1 cellular context compared by ENCODE assay signal in genomic region chr5:54357371-54358058, GRCh38.
A peak's percentile ranks its signal among the peaks of the same experiment; 100 is the strongest.
TF ChIP-seq lines count a peak whose summit lies in the region.

No MANE protein-coding gene starts in this region.

TF ChIP-seq in SK-N-SH, 30 proteins besides CTCF, POLR2A, EP300 and RAD21 (continued from another document):
- TF ChIP-seq RXRA (IDR thresholded peaks at IDR 0.05; ENCODE audit: borderline replicate concordance, low read depth), result no peak
- no peak for TF ChIP-seq ELF1 (IDR thresholded peaks at IDR 0.05)
- peak; percentile 69 for TF ChIP-seq PBX3 (IDR thresholded peaks at IDR 0.05)
- TF ChIP-seq SMC3 (IDR thresholded peaks at IDR 0.05; ENCODE audit: low read depth, low read length), result no peak
- peak; percentile 59; the same call in 1 of the 2 replicates for TF ChIP-seq POLR2AphosphoS5 (IDR thresholded peaks at IDR 0.05; ENCODE audit: low read depth, low read length)
- TF ChIP-seq USF1 (IDR thresholded peaks at IDR 0.05; ENCODE audit: borderline replicate concordance, low read depth), result no peak
- TF ChIP-seq FOXM1 (IDR thresholded peaks at IDR 0.05; ENCODE audit: low read depth), result 0 out of 2 replicates have a peak, but pooled peaks have one; percentile 38
- TF ChIP-seq, protein P1, sequence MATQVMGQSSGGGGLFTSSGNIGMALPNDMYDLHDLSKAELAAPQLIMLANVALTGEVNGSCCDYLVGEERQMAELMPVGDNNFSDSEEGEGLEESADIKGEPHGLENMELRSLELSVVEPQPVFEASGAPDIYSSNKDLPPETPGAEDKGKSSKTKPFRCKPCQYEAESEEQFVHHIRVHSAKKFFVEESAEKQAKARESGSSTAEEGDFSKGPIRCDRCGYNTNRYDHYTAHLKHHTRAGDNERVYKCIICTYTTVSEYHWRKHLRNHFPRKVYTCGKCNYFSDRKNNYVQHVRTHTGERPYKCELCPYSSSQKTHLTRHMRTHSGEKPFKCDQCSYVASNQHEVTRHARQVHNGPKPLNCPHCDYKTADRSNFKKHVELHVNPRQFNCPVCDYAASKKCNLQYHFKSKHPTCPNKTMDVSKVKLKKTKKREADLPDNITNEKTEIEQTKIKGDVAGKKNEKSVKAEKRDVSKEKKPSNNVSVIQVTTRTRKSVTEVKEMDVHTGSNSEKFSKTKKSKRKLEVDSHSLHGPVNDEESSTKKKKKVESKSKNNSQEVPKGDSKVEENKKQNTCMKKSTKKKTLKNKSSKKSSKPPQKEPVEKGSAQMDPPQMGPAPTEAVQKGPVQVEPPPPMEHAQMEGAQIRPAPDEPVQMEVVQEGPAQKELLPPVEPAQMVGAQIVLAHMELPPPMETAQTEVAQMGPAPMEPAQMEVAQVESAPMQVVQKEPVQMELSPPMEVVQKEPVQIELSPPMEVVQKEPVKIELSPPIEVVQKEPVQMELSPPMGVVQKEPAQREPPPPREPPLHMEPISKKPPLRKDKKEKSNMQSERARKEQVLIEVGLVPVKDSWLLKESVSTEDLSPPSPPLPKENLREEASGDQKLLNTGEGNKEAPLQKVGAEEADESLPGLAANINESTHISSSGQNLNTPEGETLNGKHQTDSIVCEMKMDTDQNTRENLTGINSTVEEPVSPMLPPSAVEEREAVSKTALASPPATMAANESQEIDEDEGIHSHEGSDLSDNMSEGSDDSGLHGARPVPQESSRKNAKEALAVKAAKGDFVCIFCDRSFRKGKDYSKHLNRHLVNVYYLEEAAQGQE (IDR thresholded peaks at IDR 0.05; ENCODE audit: low read depth, low read length), result no peak
- TF ChIP-seq NFIC (IDR thresholded peaks at IDR 0.05; ENCODE audit: borderline replicate concordance), result peak; percentile 66; the same call in 1 of the 2 replicates
- TF ChIP-seq, protein P2, sequence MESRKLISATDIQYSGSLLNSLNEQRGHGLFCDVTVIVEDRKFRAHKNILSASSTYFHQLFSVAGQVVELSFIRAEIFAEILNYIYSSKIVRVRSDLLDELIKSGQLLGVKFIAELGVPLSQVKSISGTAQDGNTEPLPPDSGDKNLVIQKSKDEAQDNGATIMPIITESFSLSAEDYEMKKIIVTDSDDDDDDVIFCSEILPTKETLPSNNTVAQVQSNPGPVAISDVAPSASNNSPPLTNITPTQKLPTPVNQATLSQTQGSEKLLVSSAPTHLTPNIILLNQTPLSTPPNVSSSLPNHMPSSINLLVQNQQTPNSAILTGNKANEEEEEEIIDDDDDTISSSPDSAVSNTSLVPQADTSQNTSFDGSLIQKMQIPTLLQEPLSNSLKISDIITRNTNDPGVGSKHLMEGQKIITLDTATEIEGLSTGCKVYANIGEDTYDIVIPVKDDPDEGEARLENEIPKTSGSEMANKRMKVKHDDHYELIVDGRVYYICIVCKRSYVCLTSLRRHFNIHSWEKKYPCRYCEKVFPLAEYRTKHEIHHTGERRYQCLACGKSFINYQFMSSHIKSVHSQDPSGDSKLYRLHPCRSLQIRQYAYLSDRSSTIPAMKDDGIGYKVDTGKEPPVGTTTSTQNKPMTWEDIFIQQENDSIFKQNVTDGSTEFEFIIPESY (IDR thresholded peaks at IDR 0.05; ENCODE audit: borderline replicate concordance, low read depth), result no peak
- TF ChIP-seq MAX (IDR thresholded peaks at IDR 0.05; ENCODE audit: low read depth), result no peak
- TF ChIP-seq SIN3A (IDR thresholded peaks at IDR 0.05; ENCODE audit: borderline replicate concordance, low read depth, low read length), result no peak
- TF ChIP-seq MXI1 (IDR thresholded peaks at IDR 0.05; ENCODE audit: low read depth, low read length), result no peak
- no peak for TF ChIP-seq TAF1 (IDR thresholded peaks at IDR 0.05; ENCODE audit: borderline replicate concordance, low read depth, low read length)
